In genomic region chr17:27536781-27537180, GRCh38 we compare ENCODE assay signal across 32 cellular contexts.
DNase-seq lines count a peak whose midpoint lies in the region; ATAC-seq and TF ChIP-seq lines count a peak whose summit lies in the region.
"Had no signal": no experiment of that assay in that cellular context is flagged by ENCODE, and none has a peak within 500 bp of the region (broad histone marks: within the 10 kb centered on the region; RNA-seq: fewer than 3 reads in every experiment).

No MANE protein-coding gene starts in this region.

- H3K4me1 Mint-ChIP-seq in activated CD4-positive, alpha-beta T cell treated with anti-CD3 and anti-CD28 coated beads for 36 hours: peaks cover 51% of the 10 kb centered on the region
- H3K4me1 Mint-ChIP-seq in activated naive CD8-positive, alpha-beta T cell treated with anti-CD3 and anti-CD28 coated beads, Interleukin-2, amount 10 ng/mL, durations not matched to agents 7 days and 5 days: peaks cover 53% of the 10 kb centered on the region

- peaks cover 49 to 50% of the 10 kb centered on the region in 2 donors for H3K4me1 ChIP-seq in mucosa of rectum (ENCODE audit: control insufficient read depth in 2 of 2, insufficient read depth in 2 of 2, low read length in 2 of 2)
- H3K4me1 ChIP-seq in upper lobe of right lung: peaks cover 72% of the 10 kb centered on the region

- H3K27ac Mint-ChIP-seq in activated CD4-positive, alpha-beta T cell treated with anti-CD3 and anti-CD28 coated beads for 36 hours: no peak overlapping the region
- H3K27ac Mint-ChIP-seq in activated naive CD8-positive, alpha-beta T cell treated with anti-CD3 and anti-CD28 coated beads, Interleukin-2, amount 10 ng/mL, durations not matched to agents 7 days and 5 days: peak overlapping the region; percentile 32
- H3K27ac Mint-ChIP-seq: activated naive CD4-positive, alpha-beta T cell treated with anti-CD3 and anti-CD28 coated beads, Interleukin-2, amount 10 ng/mL, durations not matched to agents 7 days and 5 days; effector memory CD8-positive, alpha-beta T cell had no signal

- no peak for DNase-seq in activated CD4-positive, alpha-beta T cell treated with anti-CD3 and anti-CD28 coated beads for 36 hours
- no peak for DNase-seq in activated CD4-positive, alpha-beta T cell treated with anti-CD3 and anti-CD28 coated beads for 4 hours
- DNase-seq in activated naive CD8-positive, alpha-beta T cell treated with anti-CD3 and anti-CD28 coated beads, Interleukin-2, amount 10 ng/mL, durations not matched to agents 7 days and 5 days: no peak
- DNase-seq in upper lobe of right lung (peak; percentile 22), glomerular visceral epithelial cell (ENCODE audit: extremely low spot score) (no peak), cerebellum (ENCODE audit: low spot score) (no peak)
- DNase-seq: activated CD4-positive, alpha-beta T cell treated with anti-CD3 and anti-CD28 coated beads, Interleukin-2, amount 50 U/mL, for 1 hour; activated naive CD4-positive, alpha-beta T cell treated with anti-CD3 and anti-CD28 coated beads, Interleukin-2, amount 10 ng/mL, durations not matched to agents 7 days and 5 days; anterior cingulate cortex; cortex of kidney; effector memory CD8-positive, alpha-beta T cell; HCEC 1CT; Karpas-422; left ventricle myocardium superior; midbrain; naive thymus-derived CD4-positive, alpha-beta T cell; NCI-H1436 treated with DMSO at 0.1 percent for 48 hours; NCI-H345; NCI-H748 treated with DMSO at 0.1 percent for 48 hours; occipital lobe; SHP77; sigmoid colon; stimulated activated CD4-positive, alpha-beta T cell treated with anti-CD3 and anti-CD28 coated beads, Interleukin-4, amount 100 ng/mL, for 24 hours; substantia nigra; T-helper 9 cell; upper lobe of left lung had no signal

- H3K9me3 ChIP-seq in mucosa of rectum (ENCODE audit: control insufficient read depth in 2 of 2, low read length in 2 of 2): no peaks in the 10 kb centered on the region
- no peaks in the 10 kb centered on the region for H3K9me3 ChIP-seq in upper lobe of right lung
- H3K9me3 ChIP-seq: sigmoid colon, upper lobe of left lung had no signal

- POLR2A ChIA-PET in activated CD4-positive, alpha-beta T cell treated with anti-CD3 and anti-CD28 coated beads for 36 hours (lab: Charles Lee): no interaction called here
- POLR2A ChIA-PET in activated naive CD8-positive, alpha-beta T cell treated with anti-CD3 and anti-CD28 coated beads, Interleukin-2, amount 10 ng/mL, durations not matched to agents 7 days and 5 days (lab: Charles Lee): no interaction called here

- TF ChIP-seq CTCF in upper lobe of right lung (IDR thresholded peaks at IDR 0.05): no peak

- peaks cover 2% of the 10 kb centered on the region for H3K36me3 Mint-ChIP-seq in activated CD4-positive, alpha-beta T cell treated with anti-CD3 and anti-CD28 coated beads for 36 hours (ENCODE audit: low read depth)
- peaks cover 2% of the 10 kb centered on the region for H3K36me3 Mint-ChIP-seq in activated naive CD8-positive, alpha-beta T cell treated with anti-CD3 and anti-CD28 coated beads, Interleukin-2, amount 10 ng/mL, durations not matched to agents 7 days and 5 days
- H3K36me3 Mint-ChIP-seq: activated naive CD4-positive, alpha-beta T cell treated with anti-CD3 and anti-CD28 coated beads, Interleukin-2, amount 10 ng/mL, durations not matched to agents 7 days and 5 days; naive thymus-derived CD4-positive, alpha-beta T cell had no signal

- ATAC-seq in activated CD4-positive, alpha-beta T cell treated with anti-CD3 and anti-CD28 coated beads for 36 hours: peak; percentile 57
- ATAC-seq in activated naive CD8-positive, alpha-beta T cell treated with anti-CD3 and anti-CD28 coated beads, Interleukin-2, amount 10 ng/mL, durations not matched to agents 7 days and 5 days (ENCODE audit: low read depth): peak; percentile 90
- ATAC-seq in upper lobe of right lung: no peak
- ATAC-seq in HG02870 (IDR thresholded peaks at IDR 0.05; ENCODE audit: unreplicated experiment): no peak
- ATAC-seq: effector memory CD8-positive, alpha-beta T cell; HepG2; left ventricle myocardium superior; naive thymus-derived CD4-positive, alpha-beta T cell; Panc1 had no signal

- no peak overlapping the region for H3K9ac ChIP-seq in mucosa of rectum (ENCODE audit: low read depth in 1 of 2, low read length in 2 of 2)

- H3K4me3 ChIP-seq in mucosa of rectum (ENCODE audit: low read length in 2 of 2) (no peak overlapping the region), upper lobe of right lung (no peak overlapping the region)
- H3K4me3 ChIP-seq: sigmoid colon, upper lobe of left lung had no signal

- no peak overlapping the region for H3K4me3 Mint-ChIP-seq in activated CD4-positive, alpha-beta T cell treated with anti-CD3 and anti-CD28 coated beads for 36 hours
- peak overlapping the region; percentile 56 for H3K4me3 Mint-ChIP-seq in activated naive CD8-positive, alpha-beta T cell treated with anti-CD3 and anti-CD28 coated beads, Interleukin-2, amount 10 ng/mL, durations not matched to agents 7 days and 5 days
- H3K4me3 Mint-ChIP-seq: activated naive CD4-positive, alpha-beta T cell treated with anti-CD3 and anti-CD28 coated beads, Interleukin-2, amount 10 ng/mL, durations not matched to agents 7 days and 5 days; CD14-positive monocyte; effector memory CD8-positive, alpha-beta T cell; naive thymus-derived CD4-positive, alpha-beta T cell had no signal

- H3K27me3 Mint-ChIP-seq in activated CD4-positive, alpha-beta T cell treated with anti-CD3 and anti-CD28 coated beads for 36 hours: no peaks in the 10 kb centered on the region
- no peaks in the 10 kb centered on the region for H3K27me3 Mint-ChIP-seq in activated naive CD8-positive, alpha-beta T cell treated with anti-CD3 and anti-CD28 coated beads, Interleukin-2, amount 10 ng/mL, durations not matched to agents 7 days and 5 days
- H3K27me3 Mint-ChIP-seq: activated naive CD4-positive, alpha-beta T cell treated with anti-CD3 and anti-CD28 coated beads, Interleukin-2, amount 10 ng/mL, durations not matched to agents 7 days and 5 days; effector memory CD8-positive, alpha-beta T cell; naive thymus-derived CD4-positive, alpha-beta T cell had no signal

- H3K27me3 ChIP-seq in mucosa of rectum (ENCODE audit: control insufficient read depth in 2 of 2, insufficient read depth in 2 of 2, low read length in 2 of 2): peaks cover 0 to 2% of the 10 kb centered on the region in 2 donors
- H3K27me3 ChIP-seq in upper lobe of right lung: no peaks in the 10 kb centered on the region
- H3K27me3 ChIP-seq: sigmoid colon, upper lobe of left lung had no signal

- H3K36me3 ChIP-seq in mucosa of rectum (ENCODE audit: control insufficient read depth in 2 of 2, insufficient read depth in 2 of 2, low read length in 2 of 2): no peaks in the 10 kb centered on the region
- H3K36me3 ChIP-seq in upper lobe of right lung: no peaks in the 10 kb centered on the region
- H3K36me3 ChIP-seq: sigmoid colon, upper lobe of left lung had no signal

- H3K27ac ChIP-seq in mucosa of rectum (ENCODE audit: low read depth in 2 of 2, low read length in 2 of 2): peak overlapping the region; percentile 73 to 81
- no peak overlapping the region for H3K27ac ChIP-seq in upper lobe of right lung
- H3K27ac ChIP-seq: VCaP had no signal

- intact Hi-C loops in activated CD4-positive, alpha-beta T cell treated with anti-CD3 and anti-CD28 coated beads for 36 hours (cut with DNase I, micrococcal nuclease): no loop called here
- intact Hi-C loops in upper lobe of right lung (cut with DNase I): no loop called here

- CTCF ChIA-PET in activated CD4-positive, alpha-beta T cell treated with anti-CD3 and anti-CD28 coated beads for 36 hours (lab: Charles Lee): interaction anchor here (0.7 kb wide), 1 partner anchor 195 kb away, joined by 3 read pairs; no protein-coding TSS in a partner anchor

- H3K9me3 Mint-ChIP-seq in activated CD4-positive, alpha-beta T cell treated with anti-CD3 and anti-CD28 coated beads for 36 hours (ENCODE audit: low read depth): no peaks in the 10 kb centered on the region
- H3K9me3 Mint-ChIP-seq in activated naive CD8-positive, alpha-beta T cell treated with anti-CD3 and anti-CD28 coated beads, Interleukin-2, amount 10 ng/mL, durations not matched to agents 7 days and 5 days: no peaks in the 10 kb centered on the region
- H3K9me3 Mint-ChIP-seq: activated naive CD4-positive, alpha-beta T cell treated with anti-CD3 and anti-CD28 coated beads, Interleukin-2, amount 10 ng/mL, durations not matched to agents 7 days and 5 days; CD14-positive monocyte; effector memory CD8-positive, alpha-beta T cell; naive thymus-derived CD4-positive, alpha-beta T cell had no signal

Comparison
In these comparisons a context has a peak if more than half of its experiments do, and no peak if none do; other contexts are left out.
1. ATAC-seq: peak in activated CD4-positive, alpha-beta T cell treated with anti-CD3 and anti-CD28 coated beads for 36 hours (single experiment) and activated naive CD8-positive, alpha-beta T cell treated with anti-CD3 and anti-CD28 coated beads, Interleukin-2, amount 10 ng/mL, durations not matched to agents 7 days and 5 days (single experiment); none in upper lobe of right lung (single experiment) and HG02870 (single experiment).